ENCODE assay signal across 18 cellular contexts in genomic region chr20:20562507-20562906, GRCh38.
A peak's percentile ranks its signal among the peaks of the same experiment; 100 is the strongest.
DNase-seq lines count a peak whose midpoint lies in the region; ATAC-seq and TF ChIP-seq lines count a peak whose summit lies in the region.
"Had no signal": no experiment of that assay in that cellular context is flagged by ENCODE, and none has a peak within 500 bp of the region (broad histone marks: within the 10 kb centered on the region; RNA-seq: fewer than 3 reads in every experiment).

No MANE protein-coding gene starts in this region.

- H3K36me3 ChIP-seq in KMS-11 (ENCODE audit: insufficient read depth) = no peaks in the 10 kb centered on the region
- H3K36me3 ChIP-seq: SJCRH30 had no signal

- peak overlapping the region; percentile 45 for H3K4me2 ChIP-seq in KMS-11
- H3K4me2 ChIP-seq: A549, GM23338, PC-9 had no signal

- no peak overlapping the region for H3K9ac ChIP-seq in KMS-11

- no peaks in the 10 kb centered on the region for H3K79me2 ChIP-seq in KMS-11 (ENCODE audit: insufficient read depth, low read depth)

- H3K4me3 ChIP-seq in KMS-11 (IDR thresholded peaks at IDR 0.05; ENCODE audit: insufficient read depth, low read depth, low read length) = no peak overlapping the region
- H3K4me3 ChIP-seq: A549, GM23338, PC-9, SJCRH30 had no signal

- DNase-seq in DMS 273 (lab: John Stamatoyannopoulos, UW; ENCODE audit: unreplicated experiment) (peak; percentile 93), NCI-H69 (lab: John Stamatoyannopoulos, UW) (peak; percentile 83), activated T-cell treated with anti-CD3 and anti-CD28 coated beads for 4 hours (no peak), COLO668 (lab: John Stamatoyannopoulos, UW; ENCODE audit: unreplicated experiment) (no peak)
- DNase-seq: DMS153, IMR-90, NCI-H1417 treated with DMSO at 0.1 percent for 48 hours, NCI-H2029 treated with DMSO at 0.1 percent for 48 hours, NCI-H748 treated with DMSO at 0.1 percent for 48 hours, PC-9, T-helper 2 cell had no signal

- H3K27me3 ChIP-seq in KMS-11 (ENCODE audit: insufficient read depth, low read depth) = peaks cover 19% of the 10 kb centered on the region; the same call in 1 of the 2 replicates
- H3K27me3 ChIP-seq: SJCRH30 had no signal

- ATAC-seq in GM18867 (IDR thresholded peaks at IDR 0.05; ENCODE audit: unreplicated experiment) (peak; percentile 73), esophagus mucosa (no peak), GM19324 (IDR thresholded peaks at IDR 0.05; ENCODE audit: low FRiP score, unreplicated experiment) (no peak)
- ATAC-seq: A549, GM23338 had no signal

- TF ChIP-seq CTCF in KMS-11 (conservative IDR thresholded peaks at IDR 0.05; ENCODE audit: low read depth, low read length) = no peak

- peaks cover 22% of the 10 kb centered on the region for H3K4me1 ChIP-seq in KMS-11 (ENCODE audit: low read depth, poor library complexity, severe bottlenecking)
- H3K4me1 ChIP-seq: A549, SJCRH30 had no signal

- H4K20me1 ChIP-seq in KMS-11 (ENCODE audit: insufficient read depth) = no peaks in the 10 kb centered on the region

- H2AFZ ChIP-seq in KMS-11 (ENCODE audit: low read depth) = no peak overlapping the region
- H2AFZ ChIP-seq: GM23338, PC-9 had no signal

- H3K27ac ChIP-seq in KMS-11 = no peak overlapping the region
- H3K27ac ChIP-seq: A549, PC-9, SJCRH30 had no signal

Comparison
In these comparisons a context has a peak if more than half of its experiments do, and no peak if none do; other contexts are left out.
1. DNase-seq: peak in DMS 273 (single experiment) and NCI-H69 (single experiment); none in activated T-cell treated with anti-CD3 and anti-CD28 coated beads for 4 hours (single experiment) and COLO668 (single experiment).